Comparison of ENCODE assay signal across 8 cellular contexts in genomic region chr6:104527761-104528415, GRCh38.
DNase-seq lines count a peak whose midpoint lies in the region; ATAC-seq and TF ChIP-seq lines count a peak whose summit lies in the region.

No MANE protein-coding gene starts in this region.

- POLR2A ChIA-PET in T-cell (lab: Charles Lee): no interaction called here

- no peaks in the 10 kb centered on the region for H3K36me3 ChIP-seq in liver (ENCODE audit: control insufficient read depth in 4 of 4, insufficient read depth in 3 of 4, low read depth in 1 of 4, low read length in 3 of 4)

- no peak for ATAC-seq in GM19328 (IDR thresholded peaks at IDR 0.05; ENCODE audit: unreplicated experiment)
- ATAC-seq in T-cell (replicated peaks in 1 of 4): no peak
- ATAC-seq in effector memory CD8-positive, alpha-beta T cell (replicated peaks): no peak

- no peaks in the 10 kb centered on the region for H3K36me3 Mint-ChIP-seq in T-cell
- H3K36me3 Mint-ChIP-seq in effector memory CD8-positive, alpha-beta T cell (ENCODE audit: insufficient read depth): peaks cover 2% of the 10 kb centered on the region

- H3K4me3 ChIP-seq in astrocyte of the cerebellum (ENCODE audit: low read depth, low read length): no peak overlapping the region
- H3K4me3 ChIP-seq in liver (ENCODE audit: low read depth in 1 of 3, low read length in 3 of 3): no peak overlapping the region

- H3K27ac ChIP-seq in C4-2B (no peak overlapping the region), liver (ENCODE audit: low read depth in 1 of 2, low read length in 2 of 2) (no peak overlapping the region)

- peaks cover 0 to 5% (median 4%) of the 10 kb centered on the region in 3 donors for H3K4me1 Mint-ChIP-seq in T-cell
- peaks cover 2 to 4% of the 10 kb centered on the region in 2 donors for H3K4me1 Mint-ChIP-seq in effector memory CD8-positive, alpha-beta T cell (ENCODE audit: low read depth in 2 of 2)

- in situ Hi-C loops in astrocyte of the cerebellum (cut with HindIII; ENCODE audit: low sequenced_read_pairs): no loop called here

- WGBS in liver: 49% methylated on average over 10 of the region's 10 CpGs

- peaks cover 10 to 15% of the 10 kb centered on the region in 2 donors for H3K27me3 Mint-ChIP-seq in T-cell
- peaks cover 16 to 32% of the 10 kb centered on the region in 2 donors for H3K27me3 Mint-ChIP-seq in effector memory CD8-positive, alpha-beta T cell

- H3K9me3 Mint-ChIP-seq in T-cell: no peaks in the 10 kb centered on the region
- H3K9me3 Mint-ChIP-seq in effector memory CD8-positive, alpha-beta T cell: no peaks in the 10 kb centered on the region

- TF ChIP-seq RAD21 in liver (IDR thresholded peaks at IDR 0.05): peak; percentile 41 to 54

- no peaks in the 10 kb centered on the region for H3K9me3 ChIP-seq in liver (ENCODE audit: control insufficient read depth in 4 of 4, low read length in 3 of 4)

- H3K4me3 Mint-ChIP-seq in T-cell: no peak overlapping the region
- H3K4me3 Mint-ChIP-seq in effector memory CD8-positive, alpha-beta T cell: no peak overlapping the region

- DNase-seq in HuH-7 (ENCODE audit: low spot score) (peak; percentile 30), astrocyte of the cerebellum (ENCODE audit: low read depth) (peak; percentile 26), T-cell (no peak), DMS79 treated with DMSO at 0.1 percent for 48 hours (lab: John Stamatoyannopoulos, UW) (no peak)
- no peak for DNase-seq in effector memory CD8-positive, alpha-beta T cell

- TF ChIP-seq CTCF in C4-2B (conservative IDR thresholded peaks at IDR 0.05) (peak; percentile 72), astrocyte of the cerebellum (IDR thresholded peaks at IDR 0.05; ENCODE audit: low read depth, low read length, missing control alignments) (peak; percentile 37), liver (IDR thresholded peaks at IDR 0.05; ENCODE audit: low read depth, low read length, missing input control) (no peak)

- H3K4me1 ChIP-seq in liver (ENCODE audit: control insufficient read depth in 4 of 4, insufficient read depth in 4 of 4, low read length in 3 of 4): no peaks in the 10 kb centered on the region

- CTCF ChIA-PET in T-cell (lab: Charles Lee): interaction anchor here in 1 of 2 donors (0.7 kb wide), 1 partner anchor 56 kb away, joined by 3 read pairs; no protein-coding TSS in a partner anchor

- H3K27ac Mint-ChIP-seq in T-cell: no peak overlapping the region
- no peak overlapping the region for H3K27ac Mint-ChIP-seq in effector memory CD8-positive, alpha-beta T cell

- H3K9ac ChIP-seq in liver (ENCODE audit: low read depth in 1 of 2, low read length in 2 of 2): no peak overlapping the region

- peaks cover 0 to 3% (median 2%) of the 10 kb centered on the region in 4 donors for H3K27me3 ChIP-seq in liver (ENCODE audit: control insufficient read depth in 4 of 4, insufficient read depth in 4 of 4, low read length in 3 of 4)

TF ChIP-seq in liver, 16 proteins besides CTCF, POLR2A, EP300 and RAD21:
- TF ChIP-seq HNF4A (conservative IDR thresholded peaks at IDR 0.05) (no peak), JUND (IDR thresholded peaks at IDR 0.05) (no peak), REST (IDR thresholded peaks at IDR 0.05) (no peak), FOXA1 (IDR thresholded peaks at IDR 0.05) (no peak), FOXA2 (IDR thresholded peaks at IDR 0.05) (no peak), HNF4G (IDR thresholded peaks at IDR 0.05) (no peak), NR2F2 (IDR thresholded peaks at IDR 0.05) (no peak), EGR1 (IDR thresholded peaks at IDR 0.05; ENCODE audit: low read depth in 2 of 2) (no peak), ATF3 (IDR thresholded peaks at IDR 0.05) (no peak), TAF1 (conservative IDR thresholded peaks at IDR 0.05) (no peak), SP1 (IDR thresholded peaks at IDR 0.05) (no peak), YY1 (IDR thresholded peaks at IDR 0.05) (no peak), ZBTB33 (IDR thresholded peaks at IDR 0.05) (no peak), GABPA (IDR thresholded peaks at IDR 0.05 in 1 of 2, conservative IDR thresholded peaks at IDR 0.05 in 1 of 2) (no peak), MAX (IDR thresholded peaks at IDR 0.05) (no peak), RXRA (IDR thresholded peaks at IDR 0.05) (no peak)

Comparison
In these comparisons a context has a peak if more than half of its experiments do, and no peak if none do; other contexts are left out.
1. DNase-seq: peak in HuH-7 (single experiment) and astrocyte of the cerebellum (single experiment); none in T-cell (0 of 34), DMS79 treated with DMSO at 0.1 percent for 48 hours (single experiment) and effector memory CD8-positive, alpha-beta T cell (0 of 3).